ENCODE assay signal across 17 cellular contexts in the genomic region with DNA sequence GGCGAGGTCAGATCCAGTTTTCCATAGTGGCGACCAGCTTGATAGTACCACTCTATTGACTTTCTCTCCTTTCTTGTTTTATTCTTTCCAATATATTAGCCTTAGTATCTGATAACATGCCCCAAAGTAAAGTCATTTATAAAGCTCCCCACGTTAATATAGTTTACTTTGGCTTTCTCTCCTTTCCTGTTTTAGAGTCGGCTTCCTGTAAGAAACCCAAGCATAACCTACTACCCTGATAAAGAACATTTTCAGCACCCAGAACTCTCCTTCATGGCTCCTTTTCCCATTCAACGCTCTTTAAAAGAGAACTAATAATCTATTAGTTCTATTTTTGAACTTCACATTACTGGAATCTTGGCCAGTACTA. TPM values are rescaled to one million over a fixed set of nuclear protein-coding genes. Genes with fewer than 3 reads are reported as not detected.
DNase-seq lines count a peak whose midpoint lies in the region; ATAC-seq and TF ChIP-seq lines count a peak whose summit lies in the region.
"Had no signal": no experiment of that assay in that cellular context is flagged by ENCODE, and none has a peak within 500 bp of the region (broad histone marks: within the 10 kb centered on the region; RNA-seq: fewer than 3 reads in every experiment).

No MANE protein-coding gene starts in this region.

- H3K79me2 ChIP-seq in Loucy (ENCODE audit: insufficient read depth, low read length): no peaks in the 10 kb centered on the region

- H3K4me1 ChIP-seq in BLaER1 treated with 17β-estradiol and CSF1 and Interleukin-3, amounts not matched to agents 10 nM and 100 nM: peaks cover 0 to 18% (median 11%) of the 10 kb centered on the region in 10 experiments; a peak in 16 of 20 replicates
- H3K4me1 ChIP-seq in Loucy (ENCODE audit: insufficient read depth, low read length, poor library complexity, severe bottlenecking) (peaks cover 8% of the 10 kb centered on the region), heart right ventricle (peaks cover 0 to 13% (median 0%) of the 10 kb centered on the region in 9 donors)
- H3K4me1 ChIP-seq: Caco-2 had no signal

- H3K9me3 Mint-ChIP-seq in naive B cell: peaks cover 0 to 20% (median 8%) of the 10 kb centered on the region in 7 donors
- H3K9me3 Mint-ChIP-seq in activated naive CD8-positive, alpha-beta T cell treated with anti-CD3 and anti-CD28 coated beads, Interleukin-2, amount 50 U/mL, for 24 hours: no peaks in the 10 kb centered on the region
- H3K9me3 Mint-ChIP-seq: CD8-positive, alpha-beta T cell; GM23338 had no signal

- intact Hi-C loops in heart right ventricle (cut with DNase I): loop anchor here in 8 of 10 donors (2.0 to 10.0 kb wide), 9 partner anchors 293 to 870 kb away; a partner anchor contains a TSS

- TF ChIP-seq CTCF in Loucy (conservative IDR thresholded peaks at IDR 0.05; ENCODE audit: low read length) (no peak), heart right ventricle (IDR thresholded peaks at IDR 0.05) (no peak)

- 50 to 52% methylated on average over 5 of the region's 5 CpGs for WGBS in heart right ventricle, 2 donors

- peaks cover 13 to 21% (median 19%) of the 10 kb centered on the region in 3 donors for H3K4me1 Mint-ChIP-seq in naive B cell
- peaks cover 12% of the 10 kb centered on the region for H3K4me1 Mint-ChIP-seq in activated naive CD8-positive, alpha-beta T cell treated with anti-CD3 and anti-CD28 coated beads, Interleukin-2, amount 50 U/mL, for 24 hours

- peak overlapping the region in 4 of 6 donors; percentile 7 to 89 (median 43) for H3K27ac Mint-ChIP-seq in naive B cell
- no peak overlapping the region for H3K27ac Mint-ChIP-seq in activated naive CD8-positive, alpha-beta T cell treated with anti-CD3 and anti-CD28 coated beads, Interleukin-2, amount 50 U/mL, for 24 hours
- H3K27ac Mint-ChIP-seq: CD14-positive monocyte; CD8-positive, alpha-beta T cell; GM23338 had no signal

- no peaks in the 10 kb centered on the region for H3K36me3 ChIP-seq in BLaER1 treated with 17β-estradiol and CSF1 and Interleukin-3, amounts not matched to agents 10 nM and 100 nM
- H3K36me3 ChIP-seq in Loucy (ENCODE audit: insufficient read depth, low read length) (no peaks in the 10 kb centered on the region), heart right ventricle (no peaks in the 10 kb centered on the region)

- peak overlapping the region; percentile 82 for H2AFZ ChIP-seq in Loucy (ENCODE audit: low read length)
- H2AFZ ChIP-seq: GM23338 had no signal

- no peak for ATAC-seq in naive B cell (ENCODE audit: low read depth in 2 of 2)
- no peak for ATAC-seq in heart right ventricle
- no peak for ATAC-seq in activated naive CD8-positive, alpha-beta T cell treated with anti-CD3 and anti-CD28 coated beads, Interleukin-2, amount 50 U/mL, for 24 hours
- ATAC-seq in GM19452 (IDR thresholded peaks at IDR 0.05; ENCODE audit: unreplicated experiment): no peak

- no peak overlapping the region for H3K9ac ChIP-seq in BLaER1 treated with 17β-estradiol and CSF1 and Interleukin-3, amounts not matched to agents 10 nM and 100 nM
- no peak overlapping the region for H3K9ac ChIP-seq in Loucy (ENCODE audit: low read depth, low read length, poor library complexity, severe bottlenecking)

- peaks cover 0 to 4% of the 10 kb centered on the region in 2 donors for H3K36me3 Mint-ChIP-seq in naive B cell
- H3K36me3 Mint-ChIP-seq in activated naive CD8-positive, alpha-beta T cell treated with anti-CD3 and anti-CD28 coated beads, Interleukin-2, amount 50 U/mL, for 24 hours (ENCODE audit: low read depth): no peaks in the 10 kb centered on the region
- H3K36me3 Mint-ChIP-seq: CD14-positive monocyte; CD8-positive, alpha-beta T cell had no signal

- DNase-seq in dedifferentiated amniotic fluid mesenchymal stem cell (ENCODE audit: extremely low spot score) (peak; percentile 9), naive B cell (no peak), heart right ventricle (no peak)
- DNase-seq in activated naive CD8-positive, alpha-beta T cell treated with anti-CD3 and anti-CD28 coated beads, Interleukin-2, amount 50 U/mL, for 24 hours: no peak
- no peak for DNase-seq in stimulated activated CD4-positive, alpha-beta T cell treated with anti-CD3 and anti-CD28 coated beads, Interleukin-2, amount 100 ng/mL, for 48 hours
- DNase-seq: CD8-positive, alpha-beta T cell had no signal

- peaks cover 8 to 23% (median 18%) of the 10 kb centered on the region in 11 experiments; a peak in 16 of 22 replicates for H3K9me3 ChIP-seq in BLaER1 treated with 17β-estradiol and CSF1 and Interleukin-3, amounts not matched to agents 10 nM and 100 nM (replicated peaks in 1 of 11)
- H3K9me3 ChIP-seq in Loucy (ENCODE audit: insufficient read depth, low read depth, low read length) (no peaks in the 10 kb centered on the region), heart right ventricle (peaks cover 0 to 4% (median 0%) of the 10 kb centered on the region in 11 donors)
- H3K9me3 ChIP-seq: Caco-2 had no signal

- H4K20me1 ChIP-seq in BLaER1 treated with 17β-estradiol and CSF1 and Interleukin-3, amounts not matched to agents 10 nM and 100 nM: no peaks in the 10 kb centered on the region
- no peaks in the 10 kb centered on the region for H4K20me1 ChIP-seq in Loucy (ENCODE audit: insufficient read depth, low read length, poor library complexity, severe bottlenecking)

- H3K27ac ChIP-seq in BLaER1 treated with 17β-estradiol and CSF1 and Interleukin-3, amounts not matched to agents 10 nM and 100 nM: no peak overlapping the region
- no peak overlapping the region for H3K27ac ChIP-seq in heart right ventricle

- peak overlapping the region in 4 of 8 donors; percentile 7 to 67 (median 54) for H3K4me3 Mint-ChIP-seq in naive B cell
- no peak overlapping the region for H3K4me3 Mint-ChIP-seq in activated naive CD8-positive, alpha-beta T cell treated with anti-CD3 and anti-CD28 coated beads, Interleukin-2, amount 50 U/mL, for 24 hours
- H3K4me3 Mint-ChIP-seq: CD8-positive, alpha-beta T cell had no signal

- no peaks in the 10 kb centered on the region for H3K27me3 ChIP-seq in BLaER1 treated with 17β-estradiol and CSF1 and Interleukin-3, amounts not matched to agents 10 nM and 100 nM
- H3K27me3 ChIP-seq in Loucy (ENCODE audit: insufficient read depth, low read length, poor library complexity, severe bottlenecking) (no peaks in the 10 kb centered on the region), heart right ventricle (peaks cover 0 to 19% (median 0%) of the 10 kb centered on the region in 7 donors)

- H3K27me3 Mint-ChIP-seq in naive B cell: no peaks in the 10 kb centered on the region
- H3K27me3 Mint-ChIP-seq in activated naive CD8-positive, alpha-beta T cell treated with anti-CD3 and anti-CD28 coated beads, Interleukin-2, amount 50 U/mL, for 24 hours: peaks cover 30% of the 10 kb centered on the region

- no peaks in the 10 kb centered on the region for H3K9me2 ChIP-seq in Loucy (replicated peaks; ENCODE audit: low read depth, low read length)

- H3K4me3 ChIP-seq in BLaER1 treated with 17β-estradiol and CSF1 and Interleukin-3, amounts not matched to agents 10 nM and 100 nM: no peak overlapping the region
- H3K4me3 ChIP-seq in Loucy (ENCODE audit: low read length, poor library complexity, severe bottlenecking): peak overlapping the region; percentile 47
- no peak overlapping the region for H3K4me3 ChIP-seq in heart right ventricle
- H3K4me3 ChIP-seq: GM23338 had no signal

- peak overlapping the region; percentile 13 to 54 (median 37); a peak in 17 of 22 replicates for H3K4me2 ChIP-seq in BLaER1 treated with 17β-estradiol and CSF1 and Interleukin-3, amounts not matched to agents 10 nM and 100 nM
- peak overlapping the region; percentile 52 for H3K4me2 ChIP-seq in Loucy (ENCODE audit: low read depth, low read length, poor library complexity, severe bottlenecking)
- H3K4me2 ChIP-seq: GM23338 had no signal

- no peaks in the 10 kb centered on the region for H3F3A ChIP-seq in Loucy (ENCODE audit: low read depth)

RNA-seq across cellular contexts. Expression of a gene that starts 23.7 kb away (rescaled TPM):
- polyA plus RNA-seq in naive B cell (ENCODE audit: low read depth in 6 of 6): 10 to 100 TPM in 4 of 6 donors, 1 to 10 TPM in 2; 4.1 to 19.4 (median 11.6) TPM
- 1 to 10 TPM in 8 of 10 donors, under 1 TPM in 2; 0.67 to 5.9 (median 2.0) TPM for total RNA-seq in heart right ventricle
- 1 to 10 TPM; 1.8 to 4.6 TPM for polyA plus RNA-seq in heart right ventricle
- total RNA-seq: Caco-2; CD8-positive, alpha-beta T cell; HT-29; IMR-90 had no signal
- polyA plus RNA-seq: IMR-90 had no signal

RNA-seq across cellular contexts. Expression of a gene that starts 49.8 kb away (rescaled TPM):
- polyA plus RNA-seq in naive B cell (ENCODE audit: low read depth in 6 of 6) (10 to 100 TPM; 11.0 to 56.8 (median 17.5) TPM), heart right ventricle (under 1 TPM in 1 of 2 donors, not detected in 1; 0.04 TPM)
- not detected for total RNA-seq in heart right ventricle
- total RNA-seq: A172; Caco-2; CD8-positive, alpha-beta T cell; Daoy; GM23338; H7; HT-29; IMR-90 had no signal
- polyA plus RNA-seq: GM23338, IMR-90 had no signal

Comparison
In these comparisons a context has a peak if more than half of its experiments do, and no peak if none do; other contexts are left out.
1. RNA of a gene that starts 49.8 kb away (polyA plus RNA-seq): 11.0 to 56.8 TPM in naive B cell; 0.04 TPM in heart right ventricle; every median in the first group is over 10 times any median in the second.